Comparison of ENCODE assay signal across 9 cellular contexts in the genomic region with DNA sequence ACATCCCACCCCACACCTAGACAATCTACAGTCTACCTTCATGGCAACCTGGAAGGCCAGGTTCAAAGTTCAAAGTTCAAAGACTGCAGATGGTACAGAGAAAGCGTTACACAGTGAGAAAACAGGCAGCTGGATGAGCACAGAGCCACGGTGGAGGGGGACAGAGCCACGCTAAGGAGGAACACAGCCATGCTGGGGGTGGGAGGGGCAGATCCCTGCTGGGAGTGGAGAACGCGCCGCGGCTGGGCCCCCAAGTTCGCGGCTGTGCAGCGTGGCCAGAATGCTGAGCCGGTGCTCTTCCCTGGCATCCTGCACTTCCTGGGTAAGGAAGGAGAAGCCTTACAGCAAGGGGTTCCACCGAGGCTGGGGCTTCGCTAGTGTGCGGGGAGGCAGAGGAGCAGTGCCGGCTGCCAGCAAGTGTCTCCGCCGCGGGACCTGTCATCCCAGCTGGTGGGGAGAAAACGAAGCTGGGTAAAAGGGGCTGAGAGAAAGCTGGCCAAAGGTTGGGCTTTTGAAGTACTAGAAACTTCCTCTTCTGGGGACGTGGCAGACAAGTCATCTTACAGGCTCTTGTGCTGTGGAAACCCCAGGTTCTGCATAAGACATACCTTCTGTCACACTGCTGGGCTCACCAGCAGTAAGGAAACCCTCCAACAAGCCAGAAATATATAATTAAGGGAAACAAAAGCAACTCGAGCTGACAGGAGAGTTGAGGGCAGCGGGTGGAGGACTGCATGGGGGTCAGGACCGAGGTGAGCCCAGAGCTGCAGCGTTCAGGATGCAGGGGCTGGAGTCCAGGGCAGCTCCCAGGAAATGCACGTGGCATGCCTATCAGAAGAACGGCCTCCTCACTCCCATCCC.
DNase-seq lines count a peak whose midpoint lies in the region; ATAC-seq and TF ChIP-seq lines count a peak whose summit lies in the region.
"Had no signal": no experiment of that assay in that cellular context is flagged by ENCODE, and none has a peak within 500 bp of the region (broad histone marks: within the 10 kb centered on the region; RNA-seq: fewer than 3 reads in every experiment).

No MANE protein-coding gene starts in this region.

- TF ChIP-seq CTCF in lung (IDR thresholded peaks at IDR 0.05; ENCODE audit: control extremely low read depth, extremely low read depth), result no peak
- TF ChIP-seq CTCF in vagina (IDR thresholded peaks at IDR 0.05), result no peak

- peaks cover 61% of the 10 kb centered on the region for H3K4me1 Mint-ChIP-seq in activated naive CD8-positive, alpha-beta T cell (ENCODE audit: low read depth)

- H3K4me1 ChIP-seq in lung (ENCODE audit: control insufficient read depth in 2 of 2, insufficient read depth in 2 of 2, low read length in 2 of 2), result peaks cover 19 to 27% of the 10 kb centered on the region in 2 donors
- H3K4me1 ChIP-seq in vagina, result peaks cover 67% of the 10 kb centered on the region

- peak; percentile 27 for ATAC-seq in lung (ENCODE audit: insufficient read depth, low FRiP score)

- peaks cover 4% of the 10 kb centered on the region for H3K36me3 Mint-ChIP-seq in activated naive CD8-positive, alpha-beta T cell

- no peaks in the 10 kb centered on the region for H3K27me3 Mint-ChIP-seq in activated naive CD8-positive, alpha-beta T cell

- H3K9me3 Mint-ChIP-seq in activated naive CD8-positive, alpha-beta T cell (ENCODE audit: low read depth), result no peaks in the 10 kb centered on the region

- intact Hi-C loops in vagina (cut with DNase I), result no loop called here

- no peak for TF ChIP-seq POLR2A in vagina (IDR thresholded peaks at IDR 0.05)

- peak overlapping the region; percentile 63 for H3K4me3 Mint-ChIP-seq in activated naive CD8-positive, alpha-beta T cell

- H3K27me3 ChIP-seq in lung (ENCODE audit: control insufficient read depth, insufficient read depth), result no peaks in the 10 kb centered on the region
- no peaks in the 10 kb centered on the region for H3K27me3 ChIP-seq in vagina
- H3K27me3 ChIP-seq: SJCRH30 had no signal

- H3K9me3 ChIP-seq in lung (ENCODE audit: control insufficient read depth in 2 of 2, insufficient read depth in 1 of 2, low read length in 1 of 2), result no peaks in the 10 kb centered on the region
- H3K9me3 ChIP-seq in vagina, result no peaks in the 10 kb centered on the region
- H3K9me3 ChIP-seq: SJCRH30 had no signal

- H3K27ac ChIP-seq in lung (ENCODE audit: low read depth in 1 of 2, low read length in 1 of 2), result peak overlapping the region in 1 of 2 donors; percentile 75
- no peak overlapping the region for H3K27ac ChIP-seq in vagina
- H3K27ac ChIP-seq: SJCRH30 had no signal

- H3K36me3 ChIP-seq in lung (ENCODE audit: control insufficient read depth in 2 of 2, insufficient read depth in 2 of 2, low read length in 2 of 2) (peaks cover 0 to 2% of the 10 kb centered on the region in 2 donors), vagina (no peaks in the 10 kb centered on the region)
- H3K36me3 ChIP-seq: SJCRH30 had no signal

- H3K4me3 ChIP-seq in lung (no peak overlapping the region), vagina (peak overlapping the region; percentile 15 to 26)
- H3K4me3 ChIP-seq: SJCRH30 had no signal

- 25 to 30% methylated on average over 26 of the region's 26 CpGs for WGBS in lung, 2 donors

- H3K27ac Mint-ChIP-seq in activated naive CD8-positive, alpha-beta T cell, result peak overlapping the region; percentile 88

- DNase-seq in stimulated activated CD4-positive, alpha-beta T cell treated with anti-CD3 and anti-CD28 coated beads, Interleukin-4, amount 100 ng/mL, for 1 hour, result peak; percentile 36
- no peak for DNase-seq in stimulated activated CD4-positive, alpha-beta T cell treated with anti-CD3 and anti-CD28 coated beads, Interleukin-15, amount 100 ng/mL, for 24 hours
- no peak for DNase-seq in lung (ENCODE audit: low spot score)
- DNase-seq in vagina (ENCODE audit: extremely low spot score in 2 of 2), result no peak
- DNase-seq in GM19240 (ENCODE audit: insufficient read length, low spot score), result no peak
- no peak for DNase-seq in effector CD4-positive, alpha-beta T cell
- no peak for DNase-seq in NCI-H446 treated with DMSO at 0.1 percent for 48 hours (lab: John Stamatoyannopoulos, UW)
- DNase-seq: SJCRH30 had no signal
